ENCODE assay signal across 8 cellular contexts in genomic region chr1:171801395-171801990, GRCh38. TPM values are rescaled to one million over a fixed set of nuclear protein-coding genes. Genes with fewer than 3 reads are reported as not detected.
DNase-seq lines count a peak whose midpoint lies in the region; ATAC-seq and TF ChIP-seq lines count a peak whose summit lies in the region.

No MANE protein-coding gene starts in this region.

- no peaks in the 10 kb centered on the region for H3K9me3 ChIP-seq in Panc1 (ENCODE audit: control insufficient read depth, insufficient read depth, low read depth, low read length)

- H3K4me1 ChIP-seq in Panc1 (ENCODE audit: control insufficient read depth, insufficient read depth, low read length) = no peaks in the 10 kb centered on the region

- ATAC-seq in Panc1 (peak; percentile 59; the same call in 1 of the 2 replicates), GM18505 (IDR thresholded peaks at IDR 0.05; ENCODE audit: unreplicated experiment) (no peak), HG02763 (IDR thresholded peaks at IDR 0.05; ENCODE audit: unreplicated experiment) (no peak)

- H3K27ac ChIP-seq in Panc1 (ENCODE audit: low read length) = peak overlapping the region; percentile 40; the same call in 1 of the 2 replicates

- DNase-seq in Daoy (ENCODE audit: low read depth) (peak; percentile 34), Panc1 (ENCODE audit: low read depth, low spot score) (peak; percentile 36), epithelial cell of esophagus (ENCODE audit: low read depth) (peak; percentile 58), myocyte (ENCODE audit: low read depth) (peak; percentile 65)
- DNase-seq in Jurkat, Clone E6-1 (ENCODE audit: low read depth, low spot score) = peak; percentile 14
- DNase-seq in activated CD4-positive, alpha-beta T cell treated with anti-CD3 and anti-CD28 coated beads, Interleukin-2, amount 50 U/mL, for 4 hours = no peak

- POLR2A ChIA-PET in Panc1 (lab: Charles Lee) = no interaction called here

- peaks cover 5% of the 10 kb centered on the region; the same call in 1 of the 2 replicates for H3K36me3 ChIP-seq in Panc1 (ENCODE audit: control insufficient read depth, insufficient read depth, low read length)

- TF ChIP-seq POLR2A in GM18505 (IDR thresholded peaks at IDR 0.05; ENCODE audit: borderline replicate concordance, extremely low read depth, insufficient read depth, insufficient read length) = no peak

- BruUV-seq in Panc1 (replicated peaks; lab: Mats Ljungman, UMichigan) = no TSS peak

- intact Hi-C loops in Panc1 (cut with micrococcal nuclease; ENCODE audit: unreplicated experiment) = loop anchor here (1.0 kb wide), 1 partner anchor 182 kb away; no protein-coding TSS in a partner anchor

- CTCF ChIA-PET in Panc1 (lab: Charles Lee) = interaction anchor here (0.5 to 4.1 kb wide), 6 partner anchors 11 to 206 kb away, joined by 3 to 27 read pairs (median 5); no protein-coding TSS in a partner anchor

- in situ Hi-C loops in Panc1 (cut with HindIII; ENCODE audit: low pct_unique_long_range_greater_than_20kb, low sequenced_read_pairs) = no loop called here

- no peaks in the 10 kb centered on the region for H3K27me3 ChIP-seq in Panc1 (ENCODE audit: control insufficient read depth, insufficient read depth, low read length)

- TF ChIP-seq CTCF in Panc1 (IDR thresholded peaks at IDR 0.05) = peak; percentile 85
- peak; percentile 86 for TF ChIP-seq CTCF in epithelial cell of esophagus (IDR thresholded peaks at IDR 0.05; ENCODE audit: insufficient read depth, low read depth, low read length, missing control alignments)

- no peak overlapping the region for H3K4me3 ChIP-seq in Jurkat, Clone E6-1 (ENCODE audit: low read length)
- H3K4me3 ChIP-seq in Panc1 (ENCODE audit: low read depth in 2 of 2, low read length in 2 of 2) (no peak overlapping the region), epithelial cell of esophagus (ENCODE audit: low read length) (no peak overlapping the region)

RNA-seq across cellular contexts. Expression of gene METTL13, which starts 20.0 kb away (rescaled TPM):
- 46.6 and 50.6 TPM in 2 replicates for total RNA-seq in Daoy (2014; rRNA removed; shearing (Covaris generic))
- 48.4 TPM for polyA plus RNA-seq in Jurkat, Clone E6-1 (2012; ENCODE audit: insufficient read depth, insufficient read length)
- total RNA-seq in Panc1 (2021; ENCODE audit: unreplicated experiment) (41.9 TPM), myocyte (19.5 and 21.3 TPM in 2 replicates)
- polyA plus RNA-seq in Panc1 (2012; ENCODE audit: insufficient read length) = 59.9 TPM
- polyA plus RNA-seq in myocyte (2012) = 26.9 TPM

RNA-seq across cellular contexts. Expression of gene DNM3, which starts 39.8 kb away (rescaled TPM):
- total RNA-seq in Daoy (2014; rRNA removed; shearing (Covaris generic)) = 4.3 and 4.5 TPM in 2 replicates
- 1.2 TPM for polyA plus RNA-seq in Jurkat, Clone E6-1 (2012; ENCODE audit: insufficient read depth, insufficient read length)
- total RNA-seq in Panc1 (2021; ENCODE audit: unreplicated experiment) (0.46 TPM), myocyte (0.62 and 1.1 TPM in 2 replicates)
- polyA plus RNA-seq in Panc1 (2012; ENCODE audit: insufficient read length) = 0.10 TPM
- polyA plus RNA-seq in myocyte (2012) = 1.00 TPM

RNA-seq across cellular contexts. Expression of gene VAMP4, which starts 59.6 kb away (rescaled TPM):
- 4.6 and 5.3 TPM in 2 replicates for total RNA-seq in Daoy (2014; rRNA removed; shearing (Covaris generic))
- 10.4 TPM for polyA plus RNA-seq in Jurkat, Clone E6-1 (2012; ENCODE audit: insufficient read depth, insufficient read length)
- 9.3 TPM for total RNA-seq in Panc1 (2021; ENCODE audit: unreplicated experiment)
- 6.9 TPM for polyA plus RNA-seq in Panc1 (2012; ENCODE audit: insufficient read length)
- 4.1 and 9.7 TPM in 2 replicates for total RNA-seq in myocyte
- 8.0 TPM for polyA plus RNA-seq in myocyte (2012)

Comparison
In these comparisons a context has a peak if more than half of its experiments do, and no peak if none do; other contexts are left out.
1. DNase-seq: peak in Daoy (single experiment), Jurkat, Clone E6-1 (single experiment), Panc1 (single experiment), epithelial cell of esophagus (single experiment) and myocyte (single experiment); none in activated CD4-positive, alpha-beta T cell treated with anti-CD3 and anti-CD28 coated beads, Interleukin-2, amount 50 U/mL, for 4 hours (0 of 2).